21 cellular contexts compared by ENCODE assay signal in the genomic region with DNA sequence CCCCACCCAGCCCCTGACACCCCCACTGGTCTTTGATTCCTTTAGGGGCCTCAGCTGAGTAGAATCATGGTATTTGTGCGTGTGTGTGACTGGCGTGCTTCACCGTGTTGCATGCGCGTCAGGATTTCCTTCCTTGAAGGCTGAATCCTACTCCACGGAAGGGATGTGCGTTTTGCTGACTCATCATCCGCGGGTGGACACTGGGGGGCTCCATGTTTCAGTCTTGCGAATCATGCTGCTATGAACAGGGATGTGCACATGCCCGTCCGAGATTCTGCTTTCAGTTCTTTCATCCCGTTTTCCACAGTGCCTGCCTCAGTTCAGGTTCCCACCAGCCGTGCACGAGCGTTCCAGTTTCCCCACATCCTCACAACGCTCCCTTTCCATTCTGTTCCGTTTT. TPM values are rescaled to one million over a fixed set of nuclear protein-coding genes. Genes with fewer than 3 reads are reported as not detected.
"Had no signal": no experiment of that assay in that cellular context is flagged by ENCODE, and none has a peak within 500 bp of the region (broad histone marks: within the 10 kb centered on the region; RNA-seq: fewer than 3 reads in every experiment).

No MANE protein-coding gene starts in this region.

- H3K4me3 ChIP-seq: thoracic aorta, upper lobe of left lung had no signal

- H3K4me1 ChIP-seq: upper lobe of left lung had no signal

- FAIRE-seq: bronchial epithelial cell, TTC549 had no signal

- DNase-seq: activated CD4-positive, alpha-beta T cell treated with anti-CD3 and anti-CD28 coated beads, Interleukin-2, amount 10 ng/mL, durations not matched to agents 7 days and 5 days; activated CD4-positive, CD25-positive, alpha-beta regulatory T cell treated with anti-CD3 and anti-CD28 coated beads, Interleukin-2, amount 50 U/mL, for 72 hours; activated CD8-positive, alpha-beta memory T cell treated with anti-CD3 and anti-CD28 coated beads, Interleukin-2, amount 10 ng/mL, durations not matched to agents 7 days and 5 days; activated CD8-positive, alpha-beta T cell treated with anti-CD3 and anti-CD28 coated beads for 36 hours; activated effector memory CD4-positive, alpha-beta T cell treated with anti-CD3 and anti-CD28 coated beads, Interleukin-2, amount 50 U/mL, for 16 hours; activated naive CD4-positive, alpha-beta T cell treated with anti-CD3 and anti-CD28 coated beads, Interleukin-2, amount 10 ng/mL, durations not matched to agents 7 days and 5 days; activated T-cell treated with anti-CD3 and anti-CD28 coated beads for 4 hours; cortex of kidney; left ventricle myocardium superior; mammary epithelial cell; stimulated activated CD4-positive, alpha-beta T cell treated with anti-CD3 and anti-CD28 coated beads, Interleukin-2, amount 100 ng/mL, for 48 hours; stimulated activated CD8-positive, alpha-beta memory T cell treated with anti-CD3 and anti-CD28 coated beads, Interleukin-4, amount 100 ng/mL, for 48 hours; stimulated activated naive B cell treated with anti-CD40 and anti-IgM and Interleukin-4, amounts not matched to agents 10 μg/mL and 1 μg/mL and 100 μg/mL, for 72 hours; T-cell; upper lobe of left lung; WERI-Rb-1 had no signal

- H3K9me3 ChIP-seq: thoracic aorta, upper lobe of left lung had no signal

- ATAC-seq: activated CD8-positive, alpha-beta memory T cell treated with anti-CD3 and anti-CD28 coated beads, Interleukin-2, amount 10 ng/mL, durations not matched to agents 7 days and 5 days; activated CD8-positive, alpha-beta T cell treated with anti-CD3 and anti-CD28 coated beads for 36 hours; left ventricle myocardium superior; natural killer cell treated with Interleukin-12 subunit alpha and Interleukin-12 subunit beta and Interleukin-15 and Interleukin-18, amount 100 ng/mL, for 72 hours; stimulated activated naive B cell treated with anti-CD40 and anti-IgM and Interleukin-4, amounts not matched to agents 10 μg/mL and 1 μg/mL and 100 μg/mL, for 72 hours; T-cell had no signal

- H3K36me3 ChIP-seq: thoracic aorta, upper lobe of left lung, WERI-Rb-1 had no signal

- H3K27ac ChIP-seq: epithelial cell of prostate, thoracic aorta, upper lobe of left lung, WERI-Rb-1 had no signal

RNA-seq across cellular contexts. Expression of a gene that starts 20.9 kb away (rescaled TPM):
- total RNA-seq: bronchial epithelial cell had no signal
